ENCODE assay signal across 16 cellular contexts in the genomic region with DNA sequence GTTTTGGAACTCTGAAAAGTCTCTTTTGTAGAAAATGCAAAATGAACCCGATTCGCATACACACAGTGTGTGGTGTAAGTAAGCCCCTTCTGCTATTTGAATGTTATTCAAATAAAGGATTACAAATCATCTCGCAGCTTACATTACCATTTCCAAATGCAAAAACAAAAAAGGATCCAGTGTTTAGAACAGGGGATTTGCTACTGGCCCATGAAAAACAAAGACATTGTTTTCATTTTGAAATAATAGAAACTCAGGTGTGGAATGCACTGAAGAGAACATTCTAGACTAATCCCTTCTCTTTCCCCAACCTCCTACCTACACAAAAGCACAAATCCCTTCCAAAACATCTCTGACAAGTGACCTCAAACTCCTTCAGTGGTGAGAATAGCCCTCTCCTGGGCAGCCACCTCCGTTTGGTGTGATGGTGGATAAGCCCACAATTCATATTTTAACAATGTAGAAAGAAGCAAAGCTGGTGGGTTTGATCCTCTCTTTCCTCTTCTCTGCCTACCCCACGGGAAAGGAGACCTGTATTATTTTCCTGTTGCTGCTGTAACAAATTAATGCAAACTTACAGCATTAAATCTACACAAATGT.
DNase-seq lines count a peak whose midpoint lies in the region; ATAC-seq and TF ChIP-seq lines count a peak whose summit lies in the region.
"Had no signal": no experiment of that assay in that cellular context is flagged by ENCODE, and none has a peak within 500 bp of the region (broad histone marks: within the 10 kb centered on the region; RNA-seq: fewer than 3 reads in every experiment).

No MANE protein-coding gene starts in this region.

- H3K4me3 ChIP-seq in BLaER1 treated with 17β-estradiol and CSF1 and Interleukin-3, amounts not matched to agents 10 nM and 100 nM, result no peak overlapping the region
- H3K4me3 ChIP-seq in HUES48 (ENCODE audit: low read depth, low read length) (no peak overlapping the region), iPS-20b (ENCODE audit: low read length) (no peak overlapping the region)

- H3K9ac ChIP-seq in BLaER1 treated with 17β-estradiol and CSF1 and Interleukin-3, amounts not matched to agents 10 nM and 100 nM, result no peak overlapping the region
- H3K9ac ChIP-seq in HUES48 (ENCODE audit: low read depth, low read length) (no peak overlapping the region), iPS-20b (ENCODE audit: low read depth, low read length) (0 out of 2 replicates have a peak overlapping the region, but pooled peaks have one; percentile 7)

- ATAC-seq in SK-N-SH treated with all-trans-retinoic acid at 6 μM for 48 hours, result no peak
- ATAC-seq: HepG2 had no signal

- no peaks in the 10 kb centered on the region for H3K27me3 ChIP-seq in BLaER1 treated with 17β-estradiol and CSF1 and Interleukin-3, amounts not matched to agents 10 nM and 100 nM
- H3K27me3 ChIP-seq in HUES48 (ENCODE audit: control insufficient read depth, insufficient read depth, low read length) (no peaks in the 10 kb centered on the region), iPS-20b (ENCODE audit: insufficient read depth, low read length) (no peaks in the 10 kb centered on the region)

- peaks cover 0 to 72% (median 38%) of the 10 kb centered on the region in 10 experiments; a peak in 15 of 20 replicates for H3K4me1 ChIP-seq in BLaER1 treated with 17β-estradiol and CSF1 and Interleukin-3, amounts not matched to agents 10 nM and 100 nM
- H3K4me1 ChIP-seq in HUES48 (ENCODE audit: control insufficient read depth, insufficient read depth, low read length) (peaks cover 20% of the 10 kb centered on the region), iPS-20b (ENCODE audit: insufficient read depth, low read length) (peaks cover 9% of the 10 kb centered on the region; the same call in 1 of the 2 replicates)

- H3K4me2 ChIP-seq in BLaER1 treated with 17β-estradiol and CSF1 and Interleukin-3, amounts not matched to agents 10 nM and 100 nM, result peak overlapping the region in 9 of 11 experiments; percentile 54 to 90 (median 73); a peak in 19 of 22 replicates

- peak; percentile 93 for DNase-seq in NCI-H526 treated with DMSO at 0.1 percent for 48 hours (lab: John Stamatoyannopoulos, UW)
- no peak for DNase-seq in NCI-H2029 (lab: John Stamatoyannopoulos, UW)
- no peak for DNase-seq in GM19238 (ENCODE audit: insufficient read length, low spot score)
- DNase-seq: 8988T; CD4-positive, alpha-beta T cell; DMS153; GDM1; HCEC 1CT; KBM-7 had no signal

- H3K9me3 ChIP-seq in BLaER1 treated with 17β-estradiol and CSF1 and Interleukin-3, amounts not matched to agents 10 nM and 100 nM (replicated peaks in 1 of 11), result peaks cover 0 to 26% (median 12%) of the 10 kb centered on the region in 11 experiments; a peak in 10 of 22 replicates
- H3K9me3 ChIP-seq in HUES48 (ENCODE audit: control insufficient read depth, insufficient read depth, low read length) (no peaks in the 10 kb centered on the region), iPS-20b (ENCODE audit: insufficient read depth, low read depth, low read length) (no peaks in the 10 kb centered on the region)

- H4K20me1 ChIP-seq in BLaER1 treated with 17β-estradiol and CSF1 and Interleukin-3, amounts not matched to agents 10 nM and 100 nM, result no peaks in the 10 kb centered on the region

- H3K27ac ChIP-seq in BLaER1 treated with 17β-estradiol and CSF1 and Interleukin-3, amounts not matched to agents 10 nM and 100 nM, result no peak overlapping the region
- H3K27ac ChIP-seq in HUES48 (ENCODE audit: low read depth, low read length) (peak overlapping the region; percentile 56), iPS-20b (ENCODE audit: low read length) (no peak overlapping the region)
- H3K27ac ChIP-seq: C4-2B, HL-60 had no signal

- H3K36me3 ChIP-seq in BLaER1 treated with 17β-estradiol and CSF1 and Interleukin-3, amounts not matched to agents 10 nM and 100 nM, result no peaks in the 10 kb centered on the region
- H3K36me3 ChIP-seq in HUES48 (ENCODE audit: control insufficient read depth, insufficient read depth, low read length), result no peaks in the 10 kb centered on the region
- H3K36me3 ChIP-seq in iPS-20b (ENCODE audit: insufficient read depth, low read depth, low read length), result no peaks in the 10 kb centered on the region

TF ChIP-seq in SK-N-SH treated with all-trans-retinoic acid at 6 μM for 48 hours, 23 proteins besides CTCF, POLR2A, EP300 and RAD21:
- TF ChIP-seq ISL1 (CRISPR knock-in tag; IDR thresholded peaks at IDR 0.05), result no peak
- TF ChIP-seq ESRRG (CRISPR knock-in tag; IDR thresholded peaks at IDR 0.05), result no peak
- no peak for TF ChIP-seq ZNF70 (CRISPR knock-in tag; IDR thresholded peaks at IDR 0.05)
